8 cellular contexts compared by ENCODE assay signal in genomic region chr5:61768692-61769281, GRCh38.
DNase-seq lines count a peak whose midpoint lies in the region; FAIRE-seq and TF ChIP-seq lines count a peak whose summit lies in the region.

No MANE protein-coding gene starts in this region.

- H3K18ac ChIP-seq in mesenchymal stem cell (ENCODE audit: low read depth in 1 of 2, low read length in 2 of 2) = no peak overlapping the region

- H3K4ac ChIP-seq in mesenchymal stem cell (ENCODE audit: low read depth in 1 of 2, low read length in 2 of 2) = no peak overlapping the region

- no peak overlapping the region for H3K27ac ChIP-seq in mesenchymal stem cell (ENCODE audit: low read length, poor library complexity, severe bottlenecking)

- H3K23ac ChIP-seq in mesenchymal stem cell (ENCODE audit: low read length in 2 of 2) = no peak overlapping the region

- no peaks in the 10 kb centered on the region for H3K36me3 Mint-ChIP-seq in activated naive CD8-positive, alpha-beta T cell treated with anti-CD3 and anti-CD28 coated beads for 36 hours

- no peak overlapping the region for H3K4me2 ChIP-seq in mesenchymal stem cell (ENCODE audit: low read length, poor library complexity, severe bottlenecking)

- no peak overlapping the region for H3K27ac Mint-ChIP-seq in activated naive CD8-positive, alpha-beta T cell treated with anti-CD3 and anti-CD28 coated beads for 36 hours

- no peak overlapping the region for H2AK5ac ChIP-seq in mesenchymal stem cell (ENCODE audit: low read length, severe bottlenecking)

- H2AFZ ChIP-seq in mesenchymal stem cell (ENCODE audit: low read depth, low read length) = no peak overlapping the region

- no peak overlapping the region for H2BK15ac ChIP-seq in mesenchymal stem cell (ENCODE audit: low read depth, poor library complexity, severe bottlenecking)

- no peak overlapping the region for H4K8ac ChIP-seq in mesenchymal stem cell (ENCODE audit: low read length)

- TF ChIP-seq POLR2A in H54 (IDR thresholded peaks at IDR 0.05; ENCODE audit: low read depth, low read length) = no peak

- H3K14ac ChIP-seq in mesenchymal stem cell (ENCODE audit: low read length in 2 of 2) = no peak overlapping the region

- in situ Hi-C loops in KBM-7 (cut with MboI; ENCODE audit: low pct_unique_long_range_greater_than_20kb, low sequenced_read_pairs) = no loop called here

- no peak overlapping the region for H2BK5ac ChIP-seq in mesenchymal stem cell (ENCODE audit: low read depth, low read length, poor library complexity, severe bottlenecking)

- H3K27me3 Mint-ChIP-seq in activated naive CD8-positive, alpha-beta T cell treated with anti-CD3 and anti-CD28 coated beads for 36 hours = peaks cover 12% of the 10 kb centered on the region

- 26% methylated on average over 3 of the region's 5 CpGs for WGBS in mesenchymal stem cell

- no peaks in the 10 kb centered on the region for H3K79me1 ChIP-seq in mesenchymal stem cell (replicated peaks; ENCODE audit: low read length, poor library complexity, severe bottlenecking)

- FAIRE-seq in H54 (lab: Jason Lieb, UNC) = no peak

- no peaks in the 10 kb centered on the region for H3K4me1 ChIP-seq in mesenchymal stem cell (ENCODE audit: control insufficient read depth, insufficient read depth, low read depth, low read length)

- no peaks in the 10 kb centered on the region for H3K9me3 Mint-ChIP-seq in activated naive CD8-positive, alpha-beta T cell treated with anti-CD3 and anti-CD28 coated beads for 36 hours

- DNase-seq in SIG-M5 treated with dmso at 0.1 percent for 504 hours (lab: John Stamatoyannopoulos, UW; ENCODE audit: unreplicated experiment) (peak; percentile 34), SIG-M5 (lab: John Stamatoyannopoulos, UW) (no peak), H54 (ENCODE audit: insufficient read length, low spot score) (peak; percentile 29), KBM-7 (peak; percentile 33), mesenchymal stem cell (peak; percentile 33), cardiac septum (ENCODE audit: low spot score) (no peak), NCI-H1092 (lab: John Stamatoyannopoulos, UW) (no peak)
- peak; percentile 5 for DNase-seq in activated naive CD8-positive, alpha-beta T cell treated with anti-CD3 and anti-CD28 coated beads for 36 hours

- no peak overlapping the region for H3K4me3 Mint-ChIP-seq in activated naive CD8-positive, alpha-beta T cell treated with anti-CD3 and anti-CD28 coated beads for 36 hours

- H3K4me1 Mint-ChIP-seq in activated naive CD8-positive, alpha-beta T cell treated with anti-CD3 and anti-CD28 coated beads for 36 hours = no peaks in the 10 kb centered on the region

- H3K9ac ChIP-seq in mesenchymal stem cell (ENCODE audit: low read length) = no peak overlapping the region

- intact Hi-C loops in cardiac septum (cut with DNase I) = no loop called here

- no peak overlapping the region for H2BK12ac ChIP-seq in mesenchymal stem cell (ENCODE audit: low read length in 2 of 2)

- no peak overlapping the region for H4K91ac ChIP-seq in mesenchymal stem cell (ENCODE audit: low read length)

- H3K4me3 ChIP-seq in mesenchymal stem cell (ENCODE audit: insufficient read depth in 1 of 2, low read depth in 1 of 2, low read length in 2 of 2) = no peak overlapping the region

- H3K36me3 ChIP-seq in mesenchymal stem cell (ENCODE audit: control insufficient read depth in 1 of 2, insufficient read depth in 2 of 2, low read depth in 1 of 2, low read length in 2 of 2) = no peaks in the 10 kb centered on the region

- H3K9me3 ChIP-seq in mesenchymal stem cell (ENCODE audit: control insufficient read depth, low read length) = peaks cover 11% of the 10 kb centered on the region

- H3K27me3 ChIP-seq in mesenchymal stem cell (ENCODE audit: control insufficient read depth in 1 of 2, insufficient read depth in 1 of 2, low read length in 2 of 2) = peaks cover 35 to 56% of the 10 kb centered on the region in 2 experiments

- H2BK120ac ChIP-seq in mesenchymal stem cell (ENCODE audit: low read depth, low read length) = no peak overlapping the region

Comparison
In these comparisons a context has a peak if more than half of its experiments do, and no peak if none do; other contexts are left out.
1. DNase-seq: peak in SIG-M5 treated with dmso at 0.1 percent for 504 hours (single experiment), H54 (single experiment), KBM-7 (single experiment), activated naive CD8-positive, alpha-beta T cell treated with anti-CD3 and anti-CD28 coated beads for 36 hours (single experiment) and mesenchymal stem cell (single experiment); none in SIG-M5 (single experiment), cardiac septum (single experiment) and NCI-H1092 (single experiment).